ENCODE assay signal across 21 cellular contexts in genomic region chr10:42734537-42734936, GRCh38. TPM values are rescaled to one million over a fixed set of nuclear protein-coding genes. Genes with fewer than 3 reads are reported as not detected.
DNase-seq lines count a peak whose midpoint lies in the region; ATAC-seq and TF ChIP-seq lines count a peak whose summit lies in the region.
"Had no signal": no experiment of that assay in that cellular context is flagged by ENCODE, and none has a peak within 500 bp of the region (broad histone marks: within the 10 kb centered on the region; RNA-seq: fewer than 3 reads in every experiment).

No MANE protein-coding gene starts in this region.

- peaks cover 28% of the 10 kb centered on the region for H3K27me3 Mint-ChIP-seq in activated naive CD4-positive, alpha-beta T cell treated with anti-CD3 and anti-CD28 coated beads for 36 hours (ENCODE audit: low read depth)

- H3K4me3 Mint-ChIP-seq in activated naive CD4-positive, alpha-beta T cell treated with anti-CD3 and anti-CD28 coated beads for 36 hours = no peak overlapping the region
- H3K4me3 Mint-ChIP-seq: activated naive CD8-positive, alpha-beta T cell; CD8-positive, alpha-beta T cell; natural killer cell treated with Interleukin-12 subunit alpha and Interleukin-12 subunit beta and Interleukin-15 and Interleukin-18, amount 100 ng/mL, for 72 hours; stimulated activated naive CD8-positive, alpha-beta T cell treated with anti-CD3 and anti-CD28 coated beads, Interleukin-15, Interleukin-2, amounts not matched to agents 100 ng/mL and 50 ng/mL, for 24 hours had no signal

- H3K36me3 Mint-ChIP-seq in activated naive CD4-positive, alpha-beta T cell treated with anti-CD3 and anti-CD28 coated beads for 36 hours (ENCODE audit: low read depth) = no peaks in the 10 kb centered on the region
- no peaks in the 10 kb centered on the region for H3K36me3 Mint-ChIP-seq in activated naive CD4-positive, alpha-beta T cell treated with anti-CD3 and anti-CD28 coated beads, Interleukin-2, amount 50 U/mL, for 72 hours
- H3K36me3 Mint-ChIP-seq: activated naive CD8-positive, alpha-beta T cell; CD8-positive, alpha-beta T cell; natural killer cell treated with Interleukin-12 subunit alpha and Interleukin-12 subunit beta and Interleukin-15 and Interleukin-18, amount 100 ng/mL, for 72 hours had no signal

- intact Hi-C loops in activated naive CD4-positive, alpha-beta T cell treated with anti-CD3 and anti-CD28 coated beads for 36 hours (cut with micrococcal nuclease) = no loop called here

- no peaks in the 10 kb centered on the region for H3K9me3 Mint-ChIP-seq in activated naive CD4-positive, alpha-beta T cell treated with anti-CD3 and anti-CD28 coated beads for 36 hours
- H3K9me3 Mint-ChIP-seq in activated naive CD4-positive, alpha-beta T cell treated with anti-CD3 and anti-CD28 coated beads, Interleukin-2, amount 50 U/mL, for 72 hours = no peaks in the 10 kb centered on the region
- H3K9me3 Mint-ChIP-seq: CD8-positive, alpha-beta T cell; natural killer cell treated with Interleukin-12 subunit alpha and Interleukin-12 subunit beta and Interleukin-15 and Interleukin-18, amount 100 ng/mL, for 72 hours; stimulated activated naive CD8-positive, alpha-beta T cell treated with anti-CD3 and anti-CD28 coated beads, Interleukin-15, Interleukin-2, amounts not matched to agents 100 ng/mL and 50 ng/mL, for 24 hours had no signal

- peak; percentile 11 for DNase-seq in activated naive CD4-positive, alpha-beta T cell treated with anti-CD3 and anti-CD28 coated beads for 36 hours
- no peak for DNase-seq in activated naive CD4-positive, alpha-beta T cell treated with anti-CD3 and anti-CD28 coated beads, Interleukin-2, amount 50 U/mL, for 72 hours (ENCODE audit: low spot score in 2 of 2)
- DNase-seq in OCI-M1 (lab: John Stamatoyannopoulos, UW) (peak; percentile 57), kidney tubule cell (ENCODE audit: low spot score) (peak; percentile 5), NCI-H1930 (lab: John Stamatoyannopoulos, UW) (no peak)
- DNase-seq: activated CD8-positive, alpha-beta memory T cell treated with anti-CD3 and anti-CD28 coated beads for 24 hours; CD8-positive, alpha-beta T cell; colonic mucosa; GM23248; NCI-H1694; NCI-H446; stimulated activated CD4-positive, alpha-beta T cell treated with anti-CD3 and anti-CD28 coated beads, Interleukin-1b, Interleukin-23, amount 100 ng/mL, for 48 hours; T-helper 1 cell had no signal

- CTCF ChIA-PET in activated naive CD4-positive, alpha-beta T cell treated with anti-CD3 and anti-CD28 coated beads for 36 hours (lab: Charles Lee) = no interaction called here

- no peaks in the 10 kb centered on the region for H3K4me1 Mint-ChIP-seq in activated naive CD4-positive, alpha-beta T cell treated with anti-CD3 and anti-CD28 coated beads for 36 hours (ENCODE audit: low read depth)

- TF ChIP-seq EP300 in Ishikawa (IDR thresholded peaks at IDR 0.05; ENCODE audit: borderline replicate concordance) = no peak

- TF ChIP-seq RAD21 in Ishikawa (IDR thresholded peaks at IDR 0.05; ENCODE audit: low read depth) = no peak

- H3K27ac Mint-ChIP-seq in activated naive CD4-positive, alpha-beta T cell treated with anti-CD3 and anti-CD28 coated beads for 36 hours = no peak overlapping the region
- H3K27ac Mint-ChIP-seq in activated naive CD4-positive, alpha-beta T cell treated with anti-CD3 and anti-CD28 coated beads, Interleukin-2, amount 50 U/mL, for 72 hours = no peak overlapping the region
- H3K27ac Mint-ChIP-seq: activated naive CD8-positive, alpha-beta T cell; CD8-positive, alpha-beta T cell; natural killer cell treated with Interleukin-12 subunit alpha and Interleukin-12 subunit beta and Interleukin-15 and Interleukin-18, amount 100 ng/mL, for 72 hours; stimulated activated naive CD8-positive, alpha-beta T cell treated with anti-CD3 and anti-CD28 coated beads, Interleukin-15, Interleukin-2, amounts not matched to agents 100 ng/mL and 50 ng/mL, for 24 hours had no signal

- no peak for ATAC-seq in activated naive CD4-positive, alpha-beta T cell treated with anti-CD3 and anti-CD28 coated beads, Interleukin-2, amount 50 U/mL, for 72 hours
- ATAC-seq in GM18909 (IDR thresholded peaks at IDR 0.05; ENCODE audit: poor library complexity, unreplicated experiment) (no peak), GM19035 (IDR thresholded peaks at IDR 0.05; ENCODE audit: unreplicated experiment) (no peak)
- ATAC-seq: CD8-positive, alpha-beta T cell; natural killer cell treated with Interleukin-12 subunit alpha and Interleukin-12 subunit beta and Interleukin-15 and Interleukin-18, amount 100 ng/mL, for 72 hours; pancreas; Right ventricle myocardium inferior had no signal

TF ChIP-seq in Ishikawa, 13 proteins besides CTCF, POLR2A, EP300 and RAD21:
- TF ChIP-seq TAF1 (IDR thresholded peaks at IDR 0.05; ENCODE audit: low read depth) (no peak), NFIC (IDR thresholded peaks at IDR 0.05) (peak; percentile 43; the same call in 1 of the 2 replicates), FOXM1 (IDR thresholded peaks at IDR 0.05; ENCODE audit: borderline replicate concordance, low read depth) (no peak)
TF ChIP-seq in Ishikawa: peak in this region for 1.

RNA-seq across cellular contexts. Expression of gene BMS1, which starts 48.1 kb away (rescaled TPM):
- total RNA-seq in activated naive CD4-positive, alpha-beta T cell treated with anti-CD3 and anti-CD28 coated beads for 36 hours = 10 to 100 TPM; 21.4 to 21.6 TPM
- total RNA-seq in activated naive CD4-positive, alpha-beta T cell treated with anti-CD3 and anti-CD28 coated beads, Interleukin-2, amount 50 U/mL, for 72 hours = 10 to 100 TPM; 14.9 to 24.5 TPM

Comparison
In these comparisons a context has a peak if more than half of its experiments do, and no peak if none do; other contexts are left out.
1. DNase-seq: peak in activated naive CD4-positive, alpha-beta T cell treated with anti-CD3 and anti-CD28 coated beads for 36 hours (single experiment), OCI-M1 (single experiment) and kidney tubule cell (single experiment); none in activated naive CD4-positive, alpha-beta T cell treated with anti-CD3 and anti-CD28 coated beads, Interleukin-2, amount 50 U/mL, for 72 hours (0 of 2) and NCI-H1930 (0 of 2).